Comparison of ENCODE assay signal across 19 cellular contexts in the genomic region with DNA sequence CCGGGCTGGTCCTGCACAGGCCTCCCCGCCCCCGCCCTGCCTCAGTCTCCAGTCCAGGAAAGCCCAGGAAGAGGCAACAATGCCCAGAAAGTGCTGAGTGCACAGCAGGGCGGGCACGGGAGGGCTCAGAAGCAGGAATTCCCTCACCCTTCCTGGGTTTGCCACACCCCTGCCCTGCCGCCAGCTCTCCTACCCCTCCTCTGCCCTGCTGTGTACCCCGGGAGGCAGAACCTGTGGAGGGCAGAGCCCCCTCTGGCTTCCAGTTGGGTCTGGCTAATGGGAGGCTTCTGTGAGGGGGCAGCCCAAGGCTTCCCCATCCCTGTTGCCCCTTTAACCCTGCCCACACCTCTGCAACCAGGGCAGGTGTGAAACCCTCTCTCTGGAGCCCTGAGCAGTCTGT. TPM values are rescaled to one million over a fixed set of nuclear protein-coding genes. Genes with fewer than 3 reads are reported as not detected.
DNase-seq lines count a peak whose midpoint lies in the region; ATAC-seq and TF ChIP-seq lines count a peak whose summit lies in the region.
"Had no signal": no experiment of that assay in that cellular context is flagged by ENCODE, and none has a peak within 500 bp of the region (broad histone marks: within the 10 kb centered on the region; RNA-seq: fewer than 3 reads in every experiment).

No MANE protein-coding gene starts in this region.

- BruUV-seq in A673 (replicated peaks; lab: Mats Ljungman, UMichigan): no TSS peak

- H3K4me1 ChIP-seq in neuronal stem cell (ENCODE audit: control insufficient read depth in 2 of 2, insufficient read depth in 1 of 2, low read depth in 1 of 2, low read length in 2 of 2) (no peaks in the 10 kb centered on the region), upper lobe of right lung (no peaks in the 10 kb centered on the region), A673 (ENCODE audit: insufficient read depth, low read length, poor library complexity, severe bottlenecking) (no peaks in the 10 kb centered on the region)

- no peak overlapping the region for H3K4ac ChIP-seq in neuronal stem cell (ENCODE audit: low read length)

- intact Hi-C loops in upper lobe of right lung (cut with DNase I) (no loop called here), A673 (cut with micrococcal nuclease; ENCODE audit: unreplicated experiment) (no loop called here)
- intact Hi-C loops in activated CD8-positive, alpha-beta T cell treated with anti-CD3 and anti-CD28 coated beads for 36 hours (cut with micrococcal nuclease): no loop called here

- H3K23ac ChIP-seq in neuronal stem cell (ENCODE audit: low read depth, low read length, poor library complexity): no peak overlapping the region

- peak; percentile 18 for DNase-seq in activated CD8-positive, alpha-beta memory T cell treated with anti-CD3 and anti-CD28 coated beads, Interleukin-2, amount 50 U/mL, for 48 hours
- no peak for DNase-seq in activated CD8-positive, alpha-beta memory T cell treated with anti-CD3 and anti-CD28 coated beads, Interleukin-2, amount 10 ng/mL, durations not matched to agents 7 days and 5 days
- DNase-seq in coronary artery (ENCODE audit: low spot score) (peak; percentile 63), neuronal stem cell (ENCODE audit: low spot score) (no peak), upper lobe of right lung (peak; percentile 29), A673 (ENCODE audit: low spot score) (no peak)
- no peak for DNase-seq in activated CD8-positive, alpha-beta T cell treated with anti-CD3 and anti-CD28 coated beads for 36 hours
- no peak for DNase-seq in activated CD4-positive, CD25-positive, alpha-beta regulatory T cell (lab: John Stamatoyannopoulos, UW)
- DNase-seq: 8988T; CD4-positive, CD25-positive, alpha-beta regulatory T cell; CD8-positive, alpha-beta memory T cell; COR-L47; DMS 273 treated with DMSO at 0.1 percent for 48 hours had no signal

- H3K36me3 Mint-ChIP-seq in activated CD8-positive, alpha-beta memory T cell treated with anti-CD3 and anti-CD28 coated beads, Interleukin-2, amount 10 ng/mL, durations not matched to agents 7 days and 5 days: no peaks in the 10 kb centered on the region
- no peaks in the 10 kb centered on the region for H3K36me3 Mint-ChIP-seq in activated CD8-positive, alpha-beta T cell treated with anti-CD3 and anti-CD28 coated beads for 36 hours (ENCODE audit: low read depth)
- H3K36me3 Mint-ChIP-seq: CD4-positive, CD25-positive, alpha-beta regulatory T cell; CD8-positive, alpha-beta memory T cell had no signal

- no peak overlapping the region for H4K8ac ChIP-seq in neuronal stem cell (ENCODE audit: low read depth, low read length)

- H3K27me3 Mint-ChIP-seq in activated CD8-positive, alpha-beta memory T cell treated with anti-CD3 and anti-CD28 coated beads, Interleukin-2, amount 10 ng/mL, durations not matched to agents 7 days and 5 days: peaks cover 21% of the 10 kb centered on the region
- peaks cover 4% of the 10 kb centered on the region for H3K27me3 Mint-ChIP-seq in activated CD8-positive, alpha-beta T cell treated with anti-CD3 and anti-CD28 coated beads for 36 hours

- POLR2A ChIA-PET in A673 (lab: Charles Lee; ENCODE audit: low non-redundant PET): no interaction called here
- POLR2A ChIA-PET in activated CD8-positive, alpha-beta T cell treated with anti-CD3 and anti-CD28 coated beads for 36 hours (lab: Charles Lee): no interaction called here

- H3K9me3 Mint-ChIP-seq in activated CD8-positive, alpha-beta memory T cell treated with anti-CD3 and anti-CD28 coated beads, Interleukin-2, amount 10 ng/mL, durations not matched to agents 7 days and 5 days (ENCODE audit: low read depth): no peaks in the 10 kb centered on the region
- no peaks in the 10 kb centered on the region for H3K9me3 Mint-ChIP-seq in activated CD8-positive, alpha-beta T cell treated with anti-CD3 and anti-CD28 coated beads for 36 hours
- H3K9me3 Mint-ChIP-seq: GM23338 had no signal

- H3K4me3 ChIP-seq in coronary artery (no peak overlapping the region), neuronal stem cell (ENCODE audit: low read length in 2 of 2) (no peak overlapping the region), upper lobe of right lung (no peak overlapping the region), A673 (ENCODE audit: low read depth, low read length, poor library complexity, severe bottlenecking) (no peak overlapping the region)
- H3K4me3 ChIP-seq: BLaER1 treated with 17β-estradiol and CSF1 and Interleukin-3, amounts not matched to agents 10 nM and 100 nM; GM23338 had no signal

- H2BK5ac ChIP-seq in neuronal stem cell (ENCODE audit: low read length): peak overlapping the region; percentile 39

- no peaks in the 10 kb centered on the region for H3K36me3 ChIP-seq in neuronal stem cell (replicated peaks in 1 of 2; ENCODE audit: control insufficient read depth in 2 of 2, insufficient read depth in 2 of 2, low read length in 2 of 2)
- no peaks in the 10 kb centered on the region for H3K36me3 ChIP-seq in upper lobe of right lung
- H3K36me3 ChIP-seq in A673 (ENCODE audit: insufficient read depth, low read length, poor library complexity, severe bottlenecking): no peaks in the 10 kb centered on the region
- H3K36me3 ChIP-seq: BLaER1 treated with 17β-estradiol and CSF1 and Interleukin-3, amounts not matched to agents 10 nM and 100 nM had no signal

- H2AFZ ChIP-seq in neuronal stem cell (ENCODE audit: low read length): no peak overlapping the region
- H2AFZ ChIP-seq: GM23338 had no signal

- H3K4me3 Mint-ChIP-seq in activated CD8-positive, alpha-beta memory T cell treated with anti-CD3 and anti-CD28 coated beads, Interleukin-2, amount 10 ng/mL, durations not matched to agents 7 days and 5 days: no peak overlapping the region
- no peak overlapping the region for H3K4me3 Mint-ChIP-seq in activated CD8-positive, alpha-beta T cell treated with anti-CD3 and anti-CD28 coated beads for 36 hours
- H3K4me3 Mint-ChIP-seq: B cell; CD4-positive, CD25-positive, alpha-beta regulatory T cell; CD8-positive, alpha-beta memory T cell; GM23338; IgD-negative memory B cell had no signal

- no peak overlapping the region for H3K9ac ChIP-seq in neuronal stem cell (ENCODE audit: low read depth, low read length, poor library complexity)
- H3K9ac ChIP-seq: BLaER1 treated with 17β-estradiol and CSF1 and Interleukin-3, amounts not matched to agents 10 nM and 100 nM had no signal

- no peak overlapping the region for H2BK12ac ChIP-seq in neuronal stem cell (ENCODE audit: low read length)

- no peak overlapping the region for H2BK15ac ChIP-seq in neuronal stem cell (ENCODE audit: low read length)

- H4K91ac ChIP-seq in neuronal stem cell (ENCODE audit: low read depth, low read length, poor library complexity): no peak overlapping the region

- H3K9me3 ChIP-seq in neuronal stem cell (replicated peaks in 1 of 2; ENCODE audit: control insufficient read depth in 2 of 2, insufficient read depth in 1 of 2, low read depth in 1 of 2, low read length in 2 of 2): peaks cover 0 to 2% of the 10 kb centered on the region in 2 donors
- H3K9me3 ChIP-seq in upper lobe of right lung: no peaks in the 10 kb centered on the region
- no peaks in the 10 kb centered on the region for H3K9me3 ChIP-seq in A673 (ENCODE audit: low read depth, low read length, poor library complexity, severe bottlenecking)

- WGBS in neuronal stem cell (ENCODE audit: extremely low coverage in 2 of 2, insufficient read length in 2 of 2, insufficient replicate concordance in 1 of 2), 2 donors: no CpG with 5 or more reads among the region's 7 CpGs

- no peak overlapping the region for H3K4me2 ChIP-seq in neuronal stem cell (ENCODE audit: insufficient read depth, low read length, poor library complexity, severe bottlenecking)
- H3K4me2 ChIP-seq: GM23338 had no signal

- peak overlapping the region; percentile 15 for H2AK5ac ChIP-seq in neuronal stem cell (ENCODE audit: low read depth, low read length)

- TF ChIP-seq CTCF in coronary artery (IDR thresholded peaks at IDR 0.05) (no peak), upper lobe of right lung (IDR thresholded peaks at IDR 0.05) (no peak), A673 (conservative IDR thresholded peaks at IDR 0.05; ENCODE audit: low read depth, low read length) (no peak)
- no peak for TF ChIP-seq CTCF in activated CD8-positive, alpha-beta T cell treated with anti-CD3 and anti-CD28 coated beads for 36 hours (IDR thresholded peaks at IDR 0.05)

- no peak for ATAC-seq in activated CD8-positive, alpha-beta memory T cell treated with anti-CD3 and anti-CD28 coated beads, Interleukin-2, amount 10 ng/mL, durations not matched to agents 7 days and 5 days
- no peak for ATAC-seq in upper lobe of right lung
- no peak for ATAC-seq in activated CD8-positive, alpha-beta T cell treated with anti-CD3 and anti-CD28 coated beads for 36 hours
- ATAC-seq: GM23338, HCT116, HepG2 had no signal

- no peaks in the 10 kb centered on the region for H3K79me1 ChIP-seq in neuronal stem cell (ENCODE audit: low read depth, low read length)

- H3K27ac Mint-ChIP-seq in activated CD8-positive, alpha-beta memory T cell treated with anti-CD3 and anti-CD28 coated beads, Interleukin-2, amount 10 ng/mL, durations not matched to agents 7 days and 5 days: no peak overlapping the region
- no peak overlapping the region for H3K27ac Mint-ChIP-seq in activated CD8-positive, alpha-beta T cell treated with anti-CD3 and anti-CD28 coated beads for 36 hours
- H3K27ac Mint-ChIP-seq: B cell; CD8-positive, alpha-beta memory T cell; GM23338; IgD-negative memory B cell had no signal

- no peak overlapping the region for H2BK120ac ChIP-seq in neuronal stem cell (ENCODE audit: low read depth, low read length)

- H3K4me1 Mint-ChIP-seq in activated CD8-positive, alpha-beta memory T cell treated with anti-CD3 and anti-CD28 coated beads, Interleukin-2, amount 10 ng/mL, durations not matched to agents 7 days and 5 days: no peaks in the 10 kb centered on the region
- no peaks in the 10 kb centered on the region for H3K4me1 Mint-ChIP-seq in activated CD8-positive, alpha-beta T cell treated with anti-CD3 and anti-CD28 coated beads for 36 hours (ENCODE audit: low read depth)
- H3K4me1 Mint-ChIP-seq: B cell; CD4-positive, CD25-positive, alpha-beta regulatory T cell; CD8-positive, alpha-beta memory T cell had no signal

- H3K27ac ChIP-seq in coronary artery: no peak overlapping the region
- H3K27ac ChIP-seq in neuronal stem cell (replicated peaks; ENCODE audit: low read length): no peak overlapping the region
- no peak overlapping the region for H3K27ac ChIP-seq in upper lobe of right lung
- H3K27ac ChIP-seq in A673 (ENCODE audit: low read depth, low read length, poor library complexity, severe bottlenecking): no peak overlapping the region
- H3K27ac ChIP-seq: BLaER1 treated with 17β-estradiol and CSF1 and Interleukin-3, amounts not matched to agents 10 nM and 100 nM had no signal

- H3K27me3 ChIP-seq in neuronal stem cell (ENCODE audit: control insufficient read depth in 3 of 3, insufficient read depth in 3 of 3, low read depth in 1 of 3, low read length in 3 of 3) (no peaks in the 10 kb centered on the region), upper lobe of right lung (peaks cover 5% of the 10 kb centered on the region), A673 (replicated peaks; ENCODE audit: insufficient read depth, low read depth, low read length, poor library complexity) (peaks cover 1% of the 10 kb centered on the region)
- H3K27me3 ChIP-seq: BLaER1 treated with 17β-estradiol and CSF1 and Interleukin-3, amounts not matched to agents 10 nM and 100 nM had no signal

- CTCF ChIA-PET in activated CD8-positive, alpha-beta memory T cell treated with anti-CD3 and anti-CD28 coated beads, Interleukin-2, amount 10 ng/mL, durations not matched to agents 7 days and 5 days (lab: Charles Lee): interaction anchor here (1.4 kb wide), 1 partner anchor 14 kb away, joined by 6 read pairs; no protein-coding TSS in a partner anchor
- CTCF ChIA-PET in A673 (lab: Charles Lee): no interaction called here
- CTCF ChIA-PET in activated CD8-positive, alpha-beta T cell treated with anti-CD3 and anti-CD28 coated beads for 36 hours (lab: Charles Lee): interaction anchor here (0.9 kb wide), 1 partner anchor 14 kb away, joined by 5 read pairs; no protein-coding TSS in a partner anchor

- H3K14ac ChIP-seq in neuronal stem cell (ENCODE audit: low read length): no peak overlapping the region

- H3K18ac ChIP-seq in neuronal stem cell (ENCODE audit: low read length): peak overlapping the region; percentile 65

RNA-seq across cellular contexts. Expression of a gene that starts 47.5 kb away (rescaled TPM):
- not detected for total RNA-seq in activated CD8-positive, alpha-beta memory T cell treated with anti-CD3 and anti-CD28 coated beads, Interleukin-2, amount 10 ng/mL, durations not matched to agents 7 days and 5 days
- polyA plus RNA-seq in neuronal stem cell (2013, experiment 1 of 2): 0.20 TPM
- polyA plus RNA-seq in neuronal stem cell (2013, experiment 2 of 2): 0.11 TPM
- total RNA-seq in upper lobe of right lung (202 TPM), A673 (2021) (not detected in 2 replicates)
- total RNA-seq in activated CD8-positive, alpha-beta T cell treated with anti-CD3 and anti-CD28 coated beads for 36 hours: not detected
- total RNA-seq: GM23338 had no signal
- polyA plus RNA-seq: CD8-positive, alpha-beta memory T cell; GM23338 had no signal

Comparison
In these comparisons a context has a peak if more than half of its experiments do, and no peak if none do; other contexts are left out.
1. DNase-seq: peak in activated CD8-positive, alpha-beta memory T cell treated with anti-CD3 and anti-CD28 coated beads, Interleukin-2, amount 50 U/mL, for 48 hours (single experiment), coronary artery (single experiment) and upper lobe of right lung (single experiment); none in activated CD8-positive, alpha-beta memory T cell treated with anti-CD3 and anti-CD28 coated beads, Interleukin-2, amount 10 ng/mL, durations not matched to agents 7 days and 5 days (single experiment), neuronal stem cell (single experiment), A673 (single experiment), activated CD8-positive, alpha-beta T cell treated with anti-CD3 and anti-CD28 coated beads for 36 hours (single experiment) and activated CD4-positive, CD25-positive, alpha-beta regulatory T cell (0 of 4).
2. RNA of a gene that starts 47.5 kb away (total RNA-seq): 202 TPM in upper lobe of right lung (single experiment); not detected in activated CD8-positive, alpha-beta memory T cell treated with anti-CD3 and anti-CD28 coated beads, Interleukin-2, amount 10 ng/mL, durations not matched to agents 7 days and 5 days, not detected in A673 and not detected in activated CD8-positive, alpha-beta T cell treated with anti-CD3 and anti-CD28 coated beads for 36 hours; every median in the first group is over 100 times any median in the second.